Comparison of ENCODE assay signal across 1 cellular context in genomic region chr17:41786227-41787020, GRCh38.
TF ChIP-seq lines count a peak whose summit lies in the region.

Gene JUP (minus strand): TSS chr17:41786711. CDS start chr17:41771854, 14,857 bp downstream.

TF ChIP-seq in K562, 482 proteins besides CTCF, POLR2A, EP300 and RAD21 (continued from another document and continues in another):
- TF ChIP-seq POLR2AphosphoS5 (IDR thresholded peaks at IDR 0.05; ENCODE audit: control insufficient read depth, insufficient read depth, low read depth, low read length) (peak; percentile 80; the same call in 1 of the 2 replicates), GATA2 (CRISPR knock-in tag; IDR thresholded peaks at IDR 0.05) (no peak), ZNF699 (CRISPR knock-in tag; IDR thresholded peaks at IDR 0.05; ENCODE audit: insufficient replicate concordance) (no peak), ZNF444 (CRISPR knock-in tag; IDR thresholded peaks at IDR 0.05) (no peak), HBP1 (CRISPR knock-in tag; IDR thresholded peaks at IDR 0.05) (no peak), POLR2G (IDR thresholded peaks at IDR 0.05; ENCODE audit: low read depth, low read length) (peak; percentile 100), ZBTB26 (CRISPR knock-in tag; IDR thresholded peaks at IDR 0.05) (no peak), E2F8 (IDR thresholded peaks at IDR 0.05; ENCODE audit: low read depth, partially characterized antibody) (no peak), GTF3C2 (IDR thresholded peaks at IDR 0.05; ENCODE audit: borderline replicate concordance, extremely low read depth, insufficient read length) (no peak), NR3C1 (CRISPR knock-in tag; IDR thresholded peaks at IDR 0.05) (no peak), MIER1 (IDR thresholded peaks at IDR 0.05; ENCODE audit: low read depth) (no peak), FOXP4 (CRISPR knock-in tag; IDR thresholded peaks at IDR 0.05; ENCODE audit: borderline replicate concordance) (0 out of 2 replicates have a peak, but pooled peaks have one; percentile 75), ELF1 (tag; IDR thresholded peaks at IDR 0.05) (no peak), GTF2A2 (tag; IDR thresholded peaks at IDR 0.05) (no peak), CBFA2T2 (conservative IDR thresholded peaks at IDR 0.05) (no peak), AFF4 (CRISPR knock-in tag; IDR thresholded peaks at IDR 0.05) (0 out of 2 replicates have a peak, but pooled peaks have one; percentile 65), TFAP4 (CRISPR knock-in tag; IDR thresholded peaks at IDR 0.05; ENCODE audit: borderline replicate concordance) (no peak), ZEB2 (IDR thresholded peaks at IDR 0.05) (0 out of 2 replicates have a peak, but pooled peaks have one; percentile 8), SMARCB1 (IDR thresholded peaks at IDR 0.05; ENCODE audit: insufficient read length, low read depth) (no peak), ZNF668 (CRISPR knock-in tag; IDR thresholded peaks at IDR 0.05) (no peak), ZFX (CRISPR knock-in tag; IDR thresholded peaks at IDR 0.05) (peak; percentile 77), PREB (CRISPR knock-in tag; IDR thresholded peaks at IDR 0.05) (no peak), C11orf30 (IDR thresholded peaks at IDR 0.05; ENCODE audit: low read depth) (no peak), DMBX1 (CRISPR knock-in tag; IDR thresholded peaks at IDR 0.05; ENCODE audit: borderline replicate concordance) (0 out of 2 replicates have a peak, but pooled peaks have one; percentile 65), XRCC5 (IDR thresholded peaks at IDR 0.05; ENCODE audit: low read depth, low read length) (0 out of 2 replicates have a peak, but pooled peaks have one; percentile 9), ZNF436 (CRISPR knock-in tag; IDR thresholded peaks at IDR 0.05) (no peak), ZNF644 (tag; IDR thresholded peaks at IDR 0.05; ENCODE audit: low read depth) (no peak), HES1 (IDR thresholded peaks at IDR 0.05; ENCODE audit: low read depth) (no peak), TAF7 (tag; IDR thresholded peaks at IDR 0.05) (no peak), JUN (IDR thresholded peaks at IDR 0.05; ENCODE audit: borderline replicate concordance, low read depth, low read length) (no peak; the same call in 1 of the 2 replicates), JUN (CRISPR knock-in tag; IDR thresholded peaks at IDR 0.05; ENCODE audit: borderline replicate concordance) (0 out of 2 replicates have a peak, but pooled peaks have one; percentile 49), ARID2 (IDR thresholded peaks at IDR 0.05) (no peak), ZNF79 (CRISPR knock-in tag; IDR thresholded peaks at IDR 0.05; ENCODE audit: low read depth) (no peak), RNF219 (CRISPR knock-in tag; IDR thresholded peaks at IDR 0.05) (no peak), RHOXF2B (CRISPR knock-in tag; conservative IDR thresholded peaks at IDR 0.05) (no peak), ELK3 (CRISPR knock-in tag; IDR thresholded peaks at IDR 0.05) (no peak), SMAD1 (IDR thresholded peaks at IDR 0.05; ENCODE audit: low read depth, low read length, partially characterized antibody) (peak; percentile 30), CHD2 (IDR thresholded peaks at IDR 0.05; ENCODE audit: low read depth, low read length) (peak; percentile 78), MAX (CRISPR knock-in tag; IDR thresholded peaks at IDR 0.05) (no peak)
